8 cellular contexts compared by ENCODE assay signal in genomic region chr20:62791301-62792181, GRCh38. TPM values are rescaled to one million over a fixed set of nuclear protein-coding genes. Genes with fewer than 3 reads are reported as not detected.
DNase-seq lines count a peak whose midpoint lies in the region; ATAC-seq and TF ChIP-seq lines count a peak whose summit lies in the region.

No MANE protein-coding gene starts in this region.

- DNase-seq in GM06990 (ENCODE audit: extremely low read depth, insufficient read length): peak; percentile 55
- peak; percentile 91 for DNase-seq in NCI-H128 (lab: John Stamatoyannopoulos, UW; ENCODE audit: unreplicated experiment)
- DNase-seq in SK-N-SH: peak; percentile 86
- DNase-seq in activated naive CD4-positive, alpha-beta T cell treated with anti-CD3 and anti-CD28 coated beads, Interleukin-2, amount 10 ng/mL, durations not matched to agents 7 days and 5 days: peak; percentile 88
- DNase-seq in glomerular visceral epithelial cell (ENCODE audit: extremely low spot score): peak; percentile 90
- DNase-seq in posterior cingulate gyrus: peak; percentile 81 to 98 (median 92)
- DNase-seq in uterus: peak; percentile 79 to 82

- ATAC-seq in HG02763 (IDR thresholded peaks at IDR 0.05; ENCODE audit: unreplicated experiment): no peak

- peaks cover 30% of the 10 kb centered on the region for H3F3A ChIP-seq in SK-N-SH (replicated peaks; ENCODE audit: insufficient read depth)

- H4K20me1 ChIP-seq in SK-N-SH (ENCODE audit: insufficient read depth): no peaks in the 10 kb centered on the region

- H3K4me3 ChIP-seq in GM06990 (replicated peaks; ENCODE audit: low read depth, low read length) (no peak overlapping the region), SK-N-SH (ENCODE audit: low read depth in 2 of 2, low read length in 1 of 2) (peak overlapping the region in 1 of 2 experiments; percentile 43; a peak in 1 of 4 replicates), uterus (no peak overlapping the region)

- H3K27me3 ChIP-seq in GM06990 (replicated peaks; ENCODE audit: control insufficient read depth, insufficient read depth, low read length) (no peaks in the 10 kb centered on the region), SK-N-SH (ENCODE audit: insufficient read depth) (no peaks in the 10 kb centered on the region), uterus (no peaks in the 10 kb centered on the region)

- H3K27ac Mint-ChIP-seq in activated naive CD4-positive, alpha-beta T cell treated with anti-CD3 and anti-CD28 coated beads, Interleukin-2, amount 10 ng/mL, durations not matched to agents 7 days and 5 days: peak overlapping the region; percentile 67

- H3K36me3 Mint-ChIP-seq in activated naive CD4-positive, alpha-beta T cell treated with anti-CD3 and anti-CD28 coated beads, Interleukin-2, amount 10 ng/mL, durations not matched to agents 7 days and 5 days: no peaks in the 10 kb centered on the region

- TF ChIP-seq CTCF in GM06990 (IDR thresholded peaks at IDR 0.05; ENCODE audit: insufficient read depth, low read length, poor library complexity, severe bottlenecking) (peak; percentile 95), SK-N-SH (IDR thresholded peaks at IDR 0.05) (peak; percentile 99), uterus (IDR thresholded peaks at IDR 0.05) (peak; percentile 63 to 86 (median 76))

- TF ChIP-seq POLR2A in uterus (IDR thresholded peaks at IDR 0.05): no peak

- no peak for TF ChIP-seq EP300 in SK-N-SH (IDR thresholded peaks at IDR 0.05; ENCODE audit: borderline replicate concordance in 1 of 2, low read depth in 1 of 2, low read length in 1 of 2)

- H3K9me2 ChIP-seq in SK-N-SH: no peaks in the 10 kb centered on the region

- intact Hi-C loops in posterior cingulate gyrus (cut with DNase I) (loop anchor here (1.0 kb wide), 2 partner anchors 123 to 291 kb away; no protein-coding TSS in a partner anchor), uterus (cut with DNase I; ENCODE audit: low total_unique reads) (no loop called here)

- CTCF ChIA-PET in SK-N-SH (lab: Yijun Ruan, JAX): interaction anchor here (0.5 to 9.4 kb wide), 81 partner anchors 8 to 585 kb away, joined by 3 to 162 read pairs (median 5); partner anchors contain the start of genes NTSR1, OGFR, SLCO4A1 and TCFL5
- CTCF ChIA-PET in activated naive CD4-positive, alpha-beta T cell treated with anti-CD3 and anti-CD28 coated beads, Interleukin-2, amount 10 ng/mL, durations not matched to agents 7 days and 5 days (lab: Charles Lee): interaction anchor here (0.6 to 4.9 kb wide), 31 partner anchors 8 to 489 kb away, joined by 3 to 28 read pairs (median 4); partner anchors contain the start of genes ADRM1 and OGFR

- 33% methylated on average over 23 of the region's 23 CpGs for WGBS in SK-N-SH (ENCODE audit: low lambda C conversion rate)

- peaks cover 35% of the 10 kb centered on the region for H3K27me3 Mint-ChIP-seq in activated naive CD4-positive, alpha-beta T cell treated with anti-CD3 and anti-CD28 coated beads, Interleukin-2, amount 10 ng/mL, durations not matched to agents 7 days and 5 days

- H3K9ac ChIP-seq in SK-N-SH: no peak overlapping the region

- H3K9me3 ChIP-seq in SK-N-SH (no peaks in the 10 kb centered on the region), uterus (no peaks in the 10 kb centered on the region)

- H3K4me3 Mint-ChIP-seq in activated naive CD4-positive, alpha-beta T cell treated with anti-CD3 and anti-CD28 coated beads, Interleukin-2, amount 10 ng/mL, durations not matched to agents 7 days and 5 days: no peak overlapping the region

- TF ChIP-seq RAD21 in SK-N-SH (IDR thresholded peaks at IDR 0.05; ENCODE audit: low read length): peak; percentile 99

- peaks cover 38% of the 10 kb centered on the region for H3K4me1 Mint-ChIP-seq in activated naive CD4-positive, alpha-beta T cell treated with anti-CD3 and anti-CD28 coated beads, Interleukin-2, amount 10 ng/mL, durations not matched to agents 7 days and 5 days

- H3K4me2 ChIP-seq in SK-N-SH: no peak overlapping the region

- POLR2A ChIA-PET in SK-N-SH (lab: Yijun Ruan, JAX): interaction anchor here (0.6 kb wide), 1 partner anchor 117 kb away, joined by 3 read pairs; no protein-coding TSS in a partner anchor

- no peaks in the 10 kb centered on the region for H3K9me3 Mint-ChIP-seq in activated naive CD4-positive, alpha-beta T cell treated with anti-CD3 and anti-CD28 coated beads, Interleukin-2, amount 10 ng/mL, durations not matched to agents 7 days and 5 days

- no peaks in the 10 kb centered on the region for H3K79me2 ChIP-seq in SK-N-SH (ENCODE audit: insufficient read depth)

- H2AFZ ChIP-seq in SK-N-SH (ENCODE audit: low read depth): peak overlapping the region; percentile 76; the same call in 1 of the 2 replicates

- H3K4me1 ChIP-seq in SK-N-SH (ENCODE audit: control insufficient read depth in 1 of 2, insufficient read depth in 2 of 2, low read depth in 1 of 2, low read length in 1 of 2) (peaks cover 16 to 22% of the 10 kb centered on the region in 2 experiments; a peak in 3 of 4 replicates), uterus (peaks cover 0 to 6% of the 10 kb centered on the region in 2 donors)

- H3K27ac ChIP-seq in SK-N-SH (ENCODE audit: low read depth in 2 of 2, low read length in 1 of 2) (peak overlapping the region in 1 of 2 experiments; percentile 7; a peak in 1 of 4 replicates), uterus (no peak overlapping the region)

- no peaks in the 10 kb centered on the region for H3K36me3 ChIP-seq in GM06990 (ENCODE audit: control insufficient read depth, insufficient read depth, low read length)
- no peaks in the 10 kb centered on the region for H3K36me3 ChIP-seq in SK-N-SH (replicated peaks in 1 of 2; ENCODE audit: control insufficient read depth in 1 of 2, insufficient read depth in 2 of 2, low read length in 1 of 2)
- no peaks in the 10 kb centered on the region for H3K36me3 ChIP-seq in uterus

TF ChIP-seq in SK-N-SH, 30 proteins besides CTCF, POLR2A, EP300 and RAD21 (continues in another document):
- no peak for TF ChIP-seq FOXM1 (IDR thresholded peaks at IDR 0.05; ENCODE audit: low read depth)
- TF ChIP-seq PBX3 (IDR thresholded peaks at IDR 0.05): no peak
- peak; percentile 80; the same call in 1 of the 2 replicates for TF ChIP-seq MXI1 (IDR thresholded peaks at IDR 0.05; ENCODE audit: low read depth, low read length)
- TF ChIP-seq RFX5 (IDR thresholded peaks at IDR 0.05; ENCODE audit: low read length): no peak
- no peak for TF ChIP-seq REST (IDR thresholded peaks at IDR 0.05; ENCODE audit: low read depth, low read length)
- no peak for TF ChIP-seq GABPA (IDR thresholded peaks at IDR 0.05; ENCODE audit: low read depth)
- TF ChIP-seq POLR2AphosphoS5 (IDR thresholded peaks at IDR 0.05; ENCODE audit: low read depth, low read length): no peak
- TF ChIP-seq ELF1 (IDR thresholded peaks at IDR 0.05): no peak
- no peak for TF ChIP-seq MEF2A (IDR thresholded peaks at IDR 0.05; ENCODE audit: borderline replicate concordance, low read depth)
- peak; percentile 15; the same call in 1 of the 2 replicates for TF ChIP-seq TCF12 (IDR thresholded peaks at IDR 0.05)
- TF ChIP-seq EZH2phosphoT487 (IDR thresholded peaks at IDR 0.05; ENCODE audit: borderline replicate concordance, low read depth): no peak

RNA-seq across cellular contexts. Expression of gene MRGBP, which starts 4.7 kb away (rescaled TPM):
- 20.0 and 22.0 TPM in 2 replicates for polyA plus RNA-seq in SK-N-SH (2012; rRNA removed)
- 18.2 and 20.7 TPM in 2 replicates for polyA plus RNA-seq in SK-N-SH (2012; cell fraction: cytosol; rRNA removed)
- polyA plus RNA-seq in SK-N-SH (2012; cell fraction: nucleus; rRNA removed): 22.9 and 26.5 TPM in 2 replicates
- 10 to 100 TPM in 2 of 4 donors, 1 to 10 TPM in 2; 2.6 to 19.1 (median 10.3) TPM for total RNA-seq in uterus

RNA-seq across cellular contexts. Expression of gene OGFR, which starts 13.1 kb away (rescaled TPM):
- polyA plus RNA-seq in SK-N-SH (2012; rRNA removed): 52.9 and 60.8 TPM in 2 replicates
- 25.9 and 35.3 TPM in 2 replicates for polyA plus RNA-seq in SK-N-SH (2012; cell fraction: cytosol; rRNA removed)
- polyA plus RNA-seq in SK-N-SH (2012; cell fraction: nucleus; rRNA removed): 96.1 and 137 TPM in 2 replicates
- total RNA-seq in uterus: 10 to 100 TPM; 16.5 to 48.7 (median 31.2) TPM

RNA-seq across cellular contexts. Expression of gene COL9A3, which starts 25.3 kb away (rescaled TPM):
- polyA plus RNA-seq in SK-N-SH (2012; rRNA removed): 1.3 and 2.5 TPM in 2 replicates
- 1.2 and 1.7 TPM in 2 replicates for polyA plus RNA-seq in SK-N-SH (2012; cell fraction: cytosol; rRNA removed)
- 6.2 and 7.8 TPM in 2 replicates for polyA plus RNA-seq in SK-N-SH (2012; cell fraction: nucleus; rRNA removed)
- 10 to 100 TPM in 2 of 4 donors, 1 to 10 TPM in 1, under 1 TPM in 1; 0.59 to 75.4 (median 16.3) TPM for total RNA-seq in uterus
